Comparison of ENCODE assay signal across 14 cellular contexts in genomic region chr17:79892457-79893236, GRCh38. TPM values are rescaled to one million over a fixed set of nuclear protein-coding genes. Genes with fewer than 3 reads are reported as not detected.
DNase-seq lines count a peak whose midpoint lies in the region; ATAC-seq, FAIRE-seq and TF ChIP-seq lines count a peak whose summit lies in the region.
"Had no signal": no experiment of that assay in that cellular context is flagged by ENCODE, and none has a peak within 500 bp of the region (broad histone marks: within the 10 kb centered on the region; RNA-seq: fewer than 3 reads in every experiment).

No MANE protein-coding gene starts in this region.

- H3K4me3 ChIP-seq in heart right ventricle, result no peak overlapping the region
- H3K4me3 ChIP-seq: cardiac muscle cell had no signal

- H3K27ac ChIP-seq in heart right ventricle (no peak overlapping the region), epithelial cell of prostate (no peak overlapping the region)
- H3K27ac ChIP-seq: cardiac muscle cell had no signal

- peak; percentile 31 to 44 for DNase-seq in heart right ventricle
- no peak for DNase-seq in Right ventricle myocardium inferior (ENCODE audit: missing footprints)
- DNase-seq in NCI-H345 treated with DMSO at 0.1 percent for 48 hours (lab: John Stamatoyannopoulos, UW; ENCODE audit: unreplicated experiment), result peak; percentile 95
- DNase-seq in epithelial cell of prostate (ENCODE audit: low read depth, low spot score), result peak; percentile 12
- DNase-seq in urothelium cell line (ENCODE audit: low spot score), result no peak
- DNase-seq in occipital lobe (lab: John Stamatoyannopoulos, UW), result no peak
- DNase-seq in dermis blood vessel endothelial cell, result no peak
- DNase-seq in activated gamma-delta T cell (lab: John Stamatoyannopoulos, UW), result no peak
- DNase-seq: ACHN; activated CD8-positive, alpha-beta T cell treated with anti-CD3 and anti-CD28 coated beads, Interleukin-2, amount 10 ng/mL, durations not matched to agents 7 days and 5 days; hypothalamus; NCI-H1694 had no signal

- peaks cover 2 to 20% (median 18%) of the 10 kb centered on the region in 9 donors for H3K4me1 ChIP-seq in heart right ventricle

- ATAC-seq in heart right ventricle, result peak in 1 of 8 donors; percentile 61
- ATAC-seq in Right ventricle myocardium inferior, result no peak
- ATAC-seq: activated CD8-positive, alpha-beta T cell treated with anti-CD3 and anti-CD28 coated beads, Interleukin-2, amount 10 ng/mL, durations not matched to agents 7 days and 5 days had no signal

- H3K27me3 ChIP-seq in heart right ventricle, result peaks cover 0 to 39% (median 24%) of the 10 kb centered on the region in 7 donors
- H3K27me3 ChIP-seq: cardiac muscle cell had no signal

- intact Hi-C loops in heart right ventricle (cut with DNase I) (no loop called here), Right ventricle myocardium inferior (cut with DNase I) (no loop called here)

- H3K36me3 ChIP-seq in heart right ventricle, result no peaks in the 10 kb centered on the region
- H3K36me3 ChIP-seq: cardiac muscle cell had no signal

- 76 to 77% methylated on average over 11 of the region's 11 CpGs for WGBS in heart right ventricle, 2 donors

- no peak for TF ChIP-seq CTCF in heart right ventricle (IDR thresholded peaks at IDR 0.05)

- H3K9me3 ChIP-seq in heart right ventricle, result no peaks in the 10 kb centered on the region

- peak; percentile 74 for FAIRE-seq in urothelium cell line (lab: Jason Lieb, UNC)
- FAIRE-seq: GM12891 had no signal

RNA-seq across cellular contexts. Expression of gene CBX4, which starts 53.4 kb away (rescaled TPM):
- total RNA-seq in heart right ventricle (10 to 100 TPM; 21.6 to 38.2 (median 26.4) TPM), Right ventricle myocardium inferior (23.7 TPM), occipital lobe (19.2 TPM), dermis blood vessel endothelial cell (11.1 and 13.5 TPM in 2 replicates)
- polyA plus RNA-seq in heart right ventricle, result 1 to 10 TPM; 9.4 to 9.8 TPM

Comparison
In these comparisons a context has a peak if more than half of its experiments do, and no peak if none do; other contexts are left out.
1. DNase-seq: peak in heart right ventricle (2 of 2), NCI-H345 treated with DMSO at 0.1 percent for 48 hours (single experiment) and epithelial cell of prostate (single experiment); none in Right ventricle myocardium inferior (single experiment), urothelium cell line (single experiment), occipital lobe (single experiment), dermis blood vessel endothelial cell (single experiment) and activated gamma-delta T cell (single experiment).